ENCODE assay signal across 32 cellular contexts in genomic region chr11:10494636-10495463, GRCh38. TPM values are rescaled to one million over a fixed set of nuclear protein-coding genes. Genes with fewer than 3 reads are reported as not detected.
A peak's percentile ranks its signal among the peaks of the same experiment; 100 is the strongest.
DNase-seq lines count a peak whose midpoint lies in the region; ATAC-seq and TF ChIP-seq lines count a peak whose summit lies in the region.
"Had no signal": no experiment of that assay in that cellular context is flagged by ENCODE, and none has a peak within 500 bp of the region (broad histone marks: within the 10 kb centered on the region; RNA-seq: fewer than 3 reads in every experiment).

No MANE protein-coding gene starts in this region.

- peaks cover 0 to 30% of the 10 kb centered on the region in 2 donors for H3K36me3 ChIP-seq in lung (ENCODE audit: control insufficient read depth in 2 of 2, insufficient read depth in 2 of 2, low read length in 2 of 2)
- H3K36me3 ChIP-seq in Caco-2 (ENCODE audit: control insufficient read depth, insufficient read depth, low read length): no peaks in the 10 kb centered on the region; the same call in 1 of the 2 replicates
- H3K36me3 ChIP-seq: brain microvascular endothelial cell had no signal

- H3K27me3 Mint-ChIP-seq in activated T-cell treated with anti-CD3 and anti-CD28 coated beads, Interleukin-2, amount 50 U/mL, for 24 hours: no peaks in the 10 kb centered on the region
- H3K27me3 Mint-ChIP-seq in Caco-2 (ENCODE audit: insufficient read depth, unreplicated experiment): no peaks in the 10 kb centered on the region
- H3K27me3 Mint-ChIP-seq: activated CD4-positive, alpha-beta T cell treated with anti-CD3 and anti-CD28 coated beads, Interleukin-2, amount 10 ng/mL, durations not matched to agents 24 days and 14 days; CD4-positive, alpha-beta memory T cell; progenitor cell of endocrine pancreas had no signal

- H3K27me3 ChIP-seq in lung (ENCODE audit: control insufficient read depth, insufficient read depth) (no peaks in the 10 kb centered on the region), Caco-2 (replicated peaks; ENCODE audit: control insufficient read depth, insufficient read depth, low read length) (no peaks in the 10 kb centered on the region)
- H3K27me3 ChIP-seq: brain microvascular endothelial cell, dorsolateral prefrontal cortex, gastrocnemius medialis, hepatocyte had no signal

- DNase-seq in activated T-cell treated with anti-CD3 and anti-CD28 coated beads, Interleukin-2, amount 50 U/mL, for 24 hours: peak; percentile 16
- no peak for DNase-seq in activated T-cell treated with anti-CD3 and anti-CD28 coated beads, Interleukin-2, amount 50 U/mL, for 1 hour
- DNase-seq in activated CD8-positive, alpha-beta memory T cell treated with anti-CD3 and anti-CD28 coated beads, Interleukin-2, amount 50 U/mL, for 48 hours: peak; percentile 23
- peak; percentile 25 for DNase-seq in lung (ENCODE audit: low spot score)
- DNase-seq in substantia nigra (lab: John Stamatoyannopoulos, UW): no peak
- no peak for DNase-seq in Caco-2
- no peak for DNase-seq in COLO668 (lab: John Stamatoyannopoulos, UW; ENCODE audit: unreplicated experiment)
- DNase-seq: activated CD4-positive, alpha-beta T cell treated with anti-CD3 and anti-CD28 coated beads, Interleukin-2, amount 10 ng/mL, durations not matched to agents 24 days and 14 days; activated naive CD4-positive, alpha-beta T cell treated with anti-CD3 and anti-CD28 coated beads, Interleukin-2, amount 50 U/mL, for 16 hours; amygdala; brain microvascular endothelial cell; CD4-positive, alpha-beta memory T cell; cerebellar nuclear complex; dorsolateral prefrontal cortex; Kasumi-1; left cardiac atrium; NCI-H1417; NCI-H2029; NCI-H526; OCI-M1; stimulated activated CD4-positive, alpha-beta T cell treated with anti-CD3 and anti-CD28 coated beads, Interleukin-12 subunit alpha, Interleukin-12 subunit beta, amount 100 ng/mL, for 4 hours; stimulated activated CD4-positive, alpha-beta T cell treated with anti-CD3 and anti-CD28 coated beads, Interleukin-4, amount 100 ng/mL, for 1 hour; T-helper 1 cell had no signal

- H3K27ac ChIP-seq in lung (ENCODE audit: low read depth in 1 of 2, low read length in 1 of 2) (no peak overlapping the region), substantia nigra (ENCODE audit: low read depth, low read length, poor library complexity, severe bottlenecking) (peak overlapping the region; percentile 2)
- H3K27ac ChIP-seq: brain microvascular endothelial cell, gastrocnemius medialis, hepatocyte, RWPE1 had no signal

- peaks cover 7% of the 10 kb centered on the region for H3K4me1 Mint-ChIP-seq in activated T-cell treated with anti-CD3 and anti-CD28 coated beads, Interleukin-2, amount 50 U/mL, for 24 hours (ENCODE audit: low read depth)
- H3K4me1 Mint-ChIP-seq in Caco-2 (ENCODE audit: low read depth, unreplicated experiment): no peaks in the 10 kb centered on the region
- H3K4me1 Mint-ChIP-seq: activated CD4-positive, alpha-beta T cell treated with anti-CD3 and anti-CD28 coated beads, Interleukin-2, amount 10 ng/mL, durations not matched to agents 24 days and 14 days had no signal

- POLR2A ChIA-PET in Caco-2 (lab: Charles Lee): no interaction called here

- TF ChIP-seq CTCF in lung (IDR thresholded peaks at IDR 0.05; ENCODE audit: control extremely low read depth, extremely low read depth) (no peak), Caco-2 (IDR thresholded peaks at IDR 0.05; ENCODE audit: insufficient read depth in 1 of 2, low read depth in 1 of 2, low read length in 1 of 2, severe bottlenecking in 1 of 2, unreplicated experiment in 1 of 2) (no peak)

- CTCF ChIA-PET in Caco-2 (lab: Charles Lee): no interaction called here

- peaks cover 87% of the 10 kb centered on the region for H3K36me3 Mint-ChIP-seq in activated T-cell treated with anti-CD3 and anti-CD28 coated beads, Interleukin-2, amount 50 U/mL, for 24 hours (ENCODE audit: low read depth)
- H3K36me3 Mint-ChIP-seq in Caco-2 (ENCODE audit: insufficient read depth, unreplicated experiment): no peaks in the 10 kb centered on the region

- intact Hi-C loops in Caco-2 (cut with micrococcal nuclease; ENCODE audit: unreplicated experiment): no loop called here

- H3K9me3 ChIP-seq in lung (ENCODE audit: control insufficient read depth in 2 of 2, insufficient read depth in 1 of 2, low read length in 1 of 2) (no peaks in the 10 kb centered on the region), Caco-2 (no peaks in the 10 kb centered on the region)
- H3K9me3 ChIP-seq: gastrocnemius medialis had no signal

- H3K9me3 Mint-ChIP-seq in activated T-cell treated with anti-CD3 and anti-CD28 coated beads, Interleukin-2, amount 50 U/mL, for 24 hours: no peaks in the 10 kb centered on the region
- H3K9me3 Mint-ChIP-seq in Caco-2 (ENCODE audit: unreplicated experiment): no peaks in the 10 kb centered on the region
- H3K9me3 Mint-ChIP-seq: activated CD4-positive, alpha-beta T cell treated with anti-CD3 and anti-CD28 coated beads, Interleukin-2, amount 10 ng/mL, durations not matched to agents 24 days and 14 days; activated T-helper 1 cell treated with anti-CD3 and anti-CD28 coated beads, Interleukin-12 subunit alpha, Interleukin-12 subunit beta, Interleukin-2, Interleukin-4 antibody, amounts not matched to agents 30 ng/mL and 10 ng/mL and 1 ng/mL, durations not matched to agents 14 hours and 24 hours and 36 hours; CD4-positive, alpha-beta memory T cell had no signal

- H3K4me1 ChIP-seq in lung (ENCODE audit: control insufficient read depth in 2 of 2, insufficient read depth in 2 of 2, low read length in 2 of 2) (peaks cover 3 to 8% of the 10 kb centered on the region in 2 donors), Caco-2 (peaks cover 5% of the 10 kb centered on the region; the same call in 1 of the 2 replicates)

- WGBS in lung, 2 donors: 96 to 97% methylated on average over 14 of the region's 14 CpGs

- H3K4me3 Mint-ChIP-seq in activated T-cell treated with anti-CD3 and anti-CD28 coated beads, Interleukin-2, amount 50 U/mL, for 24 hours: no peak overlapping the region
- H3K4me3 Mint-ChIP-seq in Caco-2 (ENCODE audit: unreplicated experiment): no peak overlapping the region
- H3K4me3 Mint-ChIP-seq: activated CD4-positive, alpha-beta T cell treated with anti-CD3 and anti-CD28 coated beads, Interleukin-2, amount 10 ng/mL, durations not matched to agents 24 days and 14 days; activated T-helper 1 cell treated with anti-CD3 and anti-CD28 coated beads, Interleukin-12 subunit alpha, Interleukin-12 subunit beta, Interleukin-2, Interleukin-4 antibody, amounts not matched to agents 30 ng/mL and 10 ng/mL and 1 ng/mL, durations not matched to agents 14 hours and 24 hours and 36 hours; CD4-positive, alpha-beta memory T cell; WTC11 had no signal

- no peak overlapping the region for H3K4me3 ChIP-seq in lung
- no peak overlapping the region for H3K4me3 ChIP-seq in Caco-2 (ENCODE audit: low read depth, low read length)
- H3K4me3 ChIP-seq: dorsolateral prefrontal cortex, gastrocnemius medialis, hepatocyte had no signal

- BruUV-seq in Caco-2 (replicated peaks; lab: Mats Ljungman, UMichigan): no TSS peak

- no peak overlapping the region for H3K27ac Mint-ChIP-seq in activated T-cell treated with anti-CD3 and anti-CD28 coated beads, Interleukin-2, amount 50 U/mL, for 24 hours
- no peak overlapping the region for H3K27ac Mint-ChIP-seq in Caco-2 (ENCODE audit: unreplicated experiment)
- H3K27ac Mint-ChIP-seq: activated CD4-positive, alpha-beta T cell treated with anti-CD3 and anti-CD28 coated beads, Interleukin-2, amount 10 ng/mL, durations not matched to agents 24 days and 14 days; activated T-helper 1 cell treated with anti-CD3 and anti-CD28 coated beads, Interleukin-12 subunit alpha, Interleukin-12 subunit beta, Interleukin-2, Interleukin-4 antibody, amounts not matched to agents 30 ng/mL and 10 ng/mL and 1 ng/mL, durations not matched to agents 14 hours and 24 hours and 36 hours; progenitor cell of endocrine pancreas; WTC11 had no signal

- ATAC-seq in lung (ENCODE audit: insufficient read depth, low FRiP score) (no peak), HG02759 (IDR thresholded peaks at IDR 0.05; ENCODE audit: unreplicated experiment) (no peak)
- ATAC-seq: gastrocnemius medialis, HCT116, left cardiac atrium, sciatic nerve, WTC11 had no signal

RNA-seq across cellular contexts. Expression of gene AMPD3, which starts 39.8 kb away (rescaled TPM):
- total RNA-seq in lung (10 to 100 TPM; 20.8 to 27.6 TPM), Caco-2 (2022) (10.5 and 13.4 TPM in 2 replicates)
- polyA plus RNA-seq in lung: 10 to 100 TPM in 1 of 2 donors, 1 to 10 TPM in 1; 3.8 to 29.0 TPM

RNA-seq across cellular contexts. Expression of gene RNF141, which starts 46.1 kb away (rescaled TPM):
- total RNA-seq in lung (10 to 100 TPM; 45.5 to 63.8 TPM), Caco-2 (2022) (65.2 and 74.8 TPM in 2 replicates)
- 10 to 100 TPM; 14.8 to 21.2 TPM for polyA plus RNA-seq in lung

Comparison
In these comparisons a context has a peak if more than half of its experiments do, and no peak if none do; other contexts are left out.
1. DNase-seq: peak in activated T-cell treated with anti-CD3 and anti-CD28 coated beads, Interleukin-2, amount 50 U/mL, for 24 hours (single experiment), activated CD8-positive, alpha-beta memory T cell treated with anti-CD3 and anti-CD28 coated beads, Interleukin-2, amount 50 U/mL, for 48 hours (single experiment) and lung (single experiment); none in activated T-cell treated with anti-CD3 and anti-CD28 coated beads, Interleukin-2, amount 50 U/mL, for 1 hour (single experiment), substantia nigra (0 of 49), Caco-2 (0 of 2) and COLO668 (single experiment).